Comparison of ENCODE assay signal across 1 cellular context in genomic region chr6:17599885-17600526, GRCh38.
TF ChIP-seq lines count a peak whose summit lies in the region.

TSS of gene FAM8A1 (plus strand) at chr6:17600302. CDS start at chr6:17600410, 108 bp downstream.

TF ChIP-seq in K562, 482 proteins besides CTCF, POLR2A, EP300 and RAD21 (continued from another document and continues in another):
- no peak for TF ChIP-seq CREBBP (IDR thresholded peaks at IDR 0.05; ENCODE audit: low read depth, low read length)
- TF ChIP-seq HDAC2 (IDR thresholded peaks at IDR 0.05), result no peak
- TF ChIP-seq PBX2 (CRISPR knock-in tag; IDR thresholded peaks at IDR 0.05; ENCODE audit: low read depth), result peak; percentile 26; the same call in 1 of the 2 replicates
- TF ChIP-seq PBX2 (tag; conservative IDR thresholded peaks at IDR 0.05; ENCODE audit: low read depth), result no peak
- TF ChIP-seq PURB (CRISPR knock-in tag; IDR thresholded peaks at IDR 0.05; ENCODE audit: low read depth), result no peak
- TF ChIP-seq HDAC8 (tag; IDR thresholded peaks at IDR 0.05), result no peak
- TF ChIP-seq KLF6 (CRISPR knock-in tag; IDR thresholded peaks at IDR 0.05; ENCODE audit: borderline replicate concordance), result peak; percentile 56; the same call in 1 of the 2 replicates
- peak; percentile 45; the same call in 1 of the 2 replicates for TF ChIP-seq ATF4 (CRISPR knock-in tag; IDR thresholded peaks at IDR 0.05)
- no peak for TF ChIP-seq ZNF79 (CRISPR knock-in tag; IDR thresholded peaks at IDR 0.05; ENCODE audit: low read depth)
- TF ChIP-seq RB1 (IDR thresholded peaks at IDR 0.05; ENCODE audit: low read depth), result peak; percentile 19; the same call in 1 of the 2 replicates
- TF ChIP-seq CREM (IDR thresholded peaks at IDR 0.05; ENCODE audit: low read depth), result peak; percentile 94
- peak; percentile 82 for TF ChIP-seq KLF1 (tag; IDR thresholded peaks at IDR 0.05)
- peak; percentile 87 for TF ChIP-seq PKNOX1 (IDR thresholded peaks at IDR 0.05)
- TF ChIP-seq RBM14 (IDR thresholded peaks at IDR 0.05; ENCODE audit: borderline replicate concordance, insufficient read depth, low read depth, low read length), result no peak
- no peak for TF ChIP-seq ZNF197 (CRISPR knock-in tag; IDR thresholded peaks at IDR 0.05; ENCODE audit: low read depth)
- no peak for TF ChIP-seq THRAP3 (IDR thresholded peaks at IDR 0.05; ENCODE audit: borderline replicate concordance)
- TF ChIP-seq YY1 (IDR thresholded peaks at IDR 0.05; ENCODE audit: borderline replicate concordance in 1 of 3, control insufficient read depth in 1 of 3, extremely low read depth in 1 of 3, insufficient read depth in 3 of 3, insufficient read length in 1 of 3, insufficient replicate concordance in 2 of 3, low read depth in 1 of 3, low read length in 2 of 3), result peak in 2 of 3 experiments; percentile 69 to 84
- TF ChIP-seq KLF10 (CRISPR knock-in tag; IDR thresholded peaks at IDR 0.05), result no peak
- TF ChIP-seq ETV6 (IDR thresholded peaks at IDR 0.05; ENCODE audit: borderline replicate concordance in 1 of 2, low read depth in 2 of 2, low read length in 1 of 2), result no peak
- TF ChIP-seq ETV6 (CRISPR knock-in tag; IDR thresholded peaks at IDR 0.05; ENCODE audit: borderline replicate concordance), result no peak
- TF ChIP-seq NCOA4 (IDR thresholded peaks at IDR 0.05; ENCODE audit: partially characterized antibody), result no peak
- TF ChIP-seq NR4A1 (CRISPR knock-in tag; IDR thresholded peaks at IDR 0.05), result no peak
- no peak for TF ChIP-seq NR4A1 (tag; IDR thresholded peaks at IDR 0.05)
- no peak for TF ChIP-seq CBX8 (IDR thresholded peaks at IDR 0.05; ENCODE audit: borderline replicate concordance, extremely low read depth, low read depth, low read length, poor library complexity, severe bottlenecking)
- TF ChIP-seq TBL1XR1 (IDR thresholded peaks at IDR 0.05; ENCODE audit: low read length in 2 of 2), result peak in 1 of 2 experiments; percentile 39; a peak in 1 of 4 replicates
- TF ChIP-seq TRIM24 (IDR thresholded peaks at IDR 0.05), result 0 out of 4 replicates have a peak, but pooled peaks of 1 of the 2 experiments have one; percentile 10
- peak; percentile 92; the same call in 1 of the 2 replicates for TF ChIP-seq CBX1 (IDR thresholded peaks at IDR 0.05; ENCODE audit: low read depth)
- TF ChIP-seq NR0B1 (IDR thresholded peaks at IDR 0.05; ENCODE audit: partially characterized antibody), result no peak
- no peak for TF ChIP-seq RFX7 (CRISPR knock-in tag; IDR thresholded peaks at IDR 0.05)
- TF ChIP-seq FOXA3 (CRISPR knock-in tag; conservative IDR thresholded peaks at IDR 0.05 in 1 of 2, IDR thresholded peaks at IDR 0.05 in 1 of 2), result peak; percentile 47 to 85; a peak in 3 of 4 replicates
- TF ChIP-seq CEBPZ (IDR thresholded peaks at IDR 0.05; ENCODE audit: borderline replicate concordance, low read depth, low read length), result no peak
- no peak; the same call in 1 of the 2 replicates for TF ChIP-seq L3MBTL2 (IDR thresholded peaks at IDR 0.05)
- no peak for TF ChIP-seq ZNF124 (CRISPR knock-in tag; IDR thresholded peaks at IDR 0.05)
- TF ChIP-seq CBFA2T3 (IDR thresholded peaks at IDR 0.05), result no peak
- TF ChIP-seq ARID3A (IDR thresholded peaks at IDR 0.05; ENCODE audit: borderline replicate concordance, low read depth, low read length), result 0 out of 2 replicates have a peak, but pooled peaks have one; percentile 17
- TF ChIP-seq ZNF584 (CRISPR knock-in tag; IDR thresholded peaks at IDR 0.05; ENCODE audit: low read depth), result no peak
- no peak; the same call in 1 of the 2 replicates for TF ChIP-seq ARID4B (CRISPR knock-in tag; IDR thresholded peaks at IDR 0.05)
- TF ChIP-seq DACH1 (IDR thresholded peaks at IDR 0.05; ENCODE audit: partially characterized antibody), result no peak
- no peak for TF ChIP-seq SAFB2 (IDR thresholded peaks at IDR 0.05; ENCODE audit: borderline replicate concordance, low read depth, low read length, severe bottlenecking)
- TF ChIP-seq RBBP5 (IDR thresholded peaks at IDR 0.05; ENCODE audit: borderline replicate concordance, insufficient read depth, low read length, poor library complexity, severe bottlenecking), result no peak
- no peak for TF ChIP-seq SIRT6 (IDR thresholded peaks at IDR 0.05; ENCODE audit: low read depth, low read length)
- TF ChIP-seq ATF2 (CRISPR knock-in tag; IDR thresholded peaks at IDR 0.05), result no peak
- TF ChIP-seq BCOR (IDR thresholded peaks at IDR 0.05), result 0 out of 2 replicates have a peak, but pooled peaks have one; percentile 38
- no peak for TF ChIP-seq ZNF655 (CRISPR knock-in tag; IDR thresholded peaks at IDR 0.05)
- no peak for TF ChIP-seq HOXB6 (CRISPR knock-in tag; IDR thresholded peaks at IDR 0.05; ENCODE audit: borderline replicate concordance)
- no peak for TF ChIP-seq GTF2E2 (tag; IDR thresholded peaks at IDR 0.05)
- peak; percentile 93; the same call in 1 of the 2 replicates for TF ChIP-seq FOXJ2 (tag; IDR thresholded peaks at IDR 0.05)
